14 cellular contexts compared by ENCODE assay signal in the genomic region with DNA sequence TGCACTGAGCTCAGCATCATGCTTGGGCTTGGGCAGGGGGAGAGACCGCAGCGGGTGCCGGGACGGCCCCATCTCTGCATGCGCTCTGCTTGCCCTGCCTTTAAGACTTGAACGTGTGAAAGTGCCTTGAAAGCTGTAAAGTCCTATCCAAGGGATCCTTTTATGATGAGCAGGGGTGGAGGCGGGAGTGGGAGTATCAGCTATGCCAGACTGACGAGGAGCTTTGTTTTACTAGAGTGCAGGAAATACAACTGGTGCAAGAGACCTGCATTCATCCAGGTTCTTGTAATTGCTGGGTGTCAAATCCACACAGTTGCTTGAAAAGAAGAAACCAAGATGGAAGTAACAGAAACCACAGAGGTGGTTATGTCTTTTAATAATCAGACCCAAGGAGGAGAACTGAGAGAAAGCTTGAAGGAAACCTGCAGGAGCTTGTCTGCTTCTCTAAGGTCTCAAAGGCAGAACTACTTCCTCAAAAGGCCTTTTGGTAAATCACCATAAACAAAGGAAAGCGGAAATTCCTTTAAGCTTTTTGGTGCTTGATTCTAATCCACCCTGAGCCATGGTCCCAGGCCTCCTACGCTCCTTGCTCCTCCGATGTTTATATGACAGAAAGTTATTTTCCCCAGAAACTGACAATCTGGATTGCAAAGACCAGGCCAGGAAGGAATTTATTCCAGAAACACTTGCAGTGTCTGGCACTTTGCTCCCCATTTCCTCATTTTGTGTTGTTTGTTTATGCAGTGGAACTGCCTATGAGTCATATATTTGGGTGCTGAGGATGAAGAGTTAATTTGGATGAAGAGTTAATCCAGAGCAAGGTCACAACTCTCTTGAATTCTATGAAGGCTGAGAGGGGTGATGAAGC. TPM values are rescaled to one million over a fixed set of nuclear protein-coding genes. Genes with fewer than 3 reads are reported as not detected.
A peak's percentile ranks its signal among the peaks of the same experiment; 100 is the strongest.
DNase-seq lines count a peak whose midpoint lies in the region; ATAC-seq and TF ChIP-seq lines count a peak whose summit lies in the region.
"Had no signal": no experiment of that assay in that cellular context is flagged by ENCODE, and none has a peak within 500 bp of the region (broad histone marks: within the 10 kb centered on the region; RNA-seq: fewer than 3 reads in every experiment).

No MANE protein-coding gene starts in this region.

- no peak for TF ChIP-seq POLR2A in body of pancreas (IDR thresholded peaks at IDR 0.05)

- BruUV-seq in PC-3 (replicated peaks; lab: Mats Ljungman, UMichigan): no TSS peak

- H3K9me3 ChIP-seq in body of pancreas (no peaks in the 10 kb centered on the region), PC-3 (ENCODE audit: low read length) (no peaks in the 10 kb centered on the region)

- no peaks in the 10 kb centered on the region for H4K20me1 ChIP-seq in PC-3 (ENCODE audit: low read length)

- DNase-seq in GF-D8 (lab: John Stamatoyannopoulos, UW): peak; percentile 25
- peak; percentile 97 for DNase-seq in MV-4-11 (lab: John Stamatoyannopoulos, UW)
- DNase-seq in body of pancreas: no peak
- DNase-seq in putamen (ENCODE audit: low spot score): peak; percentile 71
- no peak for DNase-seq in NCI-H2171 treated with DMSO at 0.1 percent for 48 hours (lab: John Stamatoyannopoulos, UW)
- DNase-seq in NCI-H1105 treated with DMSO at 0.1 percent for 48 hours (lab: John Stamatoyannopoulos, UW): no peak
- no peak for DNase-seq in PC-3
- DNase-seq in NCI-H187 treated with DMSO at 0.1 percent for 48 hours (lab: John Stamatoyannopoulos, UW): no peak
- DNase-seq: erythroblast, mammary epithelial cell, NCI-H1105, trophoblast cell had no signal

- no peaks in the 10 kb centered on the region for H3K79me2 ChIP-seq in PC-3 (ENCODE audit: low read length)

- 68 to 78% methylated on average over 11 of the region's 11 CpGs for WGBS in body of pancreas, 2 donors

- H3K4me1 ChIP-seq in body of pancreas: no peaks in the 10 kb centered on the region
- no peaks in the 10 kb centered on the region for H3K4me1 ChIP-seq in PC-3 (ENCODE audit: insufficient read depth, low read length)

- CTCF ChIA-PET in PC-3 (lab: Charles Lee): no interaction called here

- no peaks in the 10 kb centered on the region for H3K9me2 ChIP-seq in PC-3 (replicated peaks; ENCODE audit: low read length)

- H3K4me3 ChIP-seq in body of pancreas: no peak overlapping the region
- H3K4me3 ChIP-seq in PC-3 (ENCODE audit: low read length): no peak overlapping the region
- H3K4me3 ChIP-seq: SK-N-MC had no signal

- no peak overlapping the region for H2AFZ ChIP-seq in PC-3 (ENCODE audit: low read length)

- no peak overlapping the region for H3K4me2 ChIP-seq in PC-3 (ENCODE audit: low read length)

- no peaks in the 10 kb centered on the region for H3F3A ChIP-seq in PC-3 (ENCODE audit: low read length, unreplicated experiment)

- H3K27me3 ChIP-seq in body of pancreas (no peaks in the 10 kb centered on the region), PC-3 (ENCODE audit: low read length) (no peaks in the 10 kb centered on the region)

- ATAC-seq in body of pancreas (peak; percentile 18), PC-3 (no peak)

- TF ChIP-seq CTCF in body of pancreas (IDR thresholded peaks at IDR 0.05) (no peak), PC-3 (conservative IDR thresholded peaks at IDR 0.05; ENCODE audit: low read depth, low read length) (no peak)

- H3K36me3 ChIP-seq in body of pancreas (replicated peaks in 1 of 2; ENCODE audit: insufficient read depth in 1 of 2, low read depth in 2 of 2): no peaks in the 10 kb centered on the region
- no peaks in the 10 kb centered on the region for H3K36me3 ChIP-seq in PC-3 (ENCODE audit: low read depth, low read length)

- POLR2A ChIA-PET in PC-3 (lab: Charles Lee; ENCODE audit: unreplicated experiment): no interaction called here

- H3K9ac ChIP-seq in PC-3 (ENCODE audit: low read length): no peak overlapping the region

- H3K27ac ChIP-seq in body of pancreas (peak overlapping the region in 1 of 4 donors; percentile 5), PC-3 (ENCODE audit: low read length) (no peak overlapping the region)
- H3K27ac ChIP-seq: SK-N-MC had no signal

- intact Hi-C loops in body of pancreas (cut with DNase I) (no loop called here), PC-3 (cut with micrococcal nuclease) (no loop called here)

RNA-seq across cellular contexts. Expression of gene FBXO47, which starts 51.3 kb away (rescaled TPM):
- total RNA-seq in body of pancreas: not detected
- not detected in 2 replicates for total RNA-seq in PC-3 (2014; rRNA removed)
- total RNA-seq: Daoy, mammary epithelial cell had no signal

Comparison
In these comparisons a context has a peak if more than half of its experiments do, and no peak if none do; other contexts are left out.
1. DNase-seq: peak in GF-D8 (single experiment), MV-4-11 (single experiment) and putamen (single experiment); none in body of pancreas (0 of 4), NCI-H2171 treated with DMSO at 0.1 percent for 48 hours (single experiment), NCI-H1105 treated with DMSO at 0.1 percent for 48 hours (single experiment), PC-3 (single experiment) and NCI-H187 treated with DMSO at 0.1 percent for 48 hours (single experiment).